ENCODE assay signal across 1 cellular context in genomic region chr10:101161494-101162299, GRCh38.
TF ChIP-seq lines count a peak whose summit lies in the region.

No MANE protein-coding gene starts in this region.

TF ChIP-seq in GM23338, 12 proteins besides CTCF, POLR2A, EP300 and RAD21 (continued from another document):
- TF ChIP-seq, protein P1, sequence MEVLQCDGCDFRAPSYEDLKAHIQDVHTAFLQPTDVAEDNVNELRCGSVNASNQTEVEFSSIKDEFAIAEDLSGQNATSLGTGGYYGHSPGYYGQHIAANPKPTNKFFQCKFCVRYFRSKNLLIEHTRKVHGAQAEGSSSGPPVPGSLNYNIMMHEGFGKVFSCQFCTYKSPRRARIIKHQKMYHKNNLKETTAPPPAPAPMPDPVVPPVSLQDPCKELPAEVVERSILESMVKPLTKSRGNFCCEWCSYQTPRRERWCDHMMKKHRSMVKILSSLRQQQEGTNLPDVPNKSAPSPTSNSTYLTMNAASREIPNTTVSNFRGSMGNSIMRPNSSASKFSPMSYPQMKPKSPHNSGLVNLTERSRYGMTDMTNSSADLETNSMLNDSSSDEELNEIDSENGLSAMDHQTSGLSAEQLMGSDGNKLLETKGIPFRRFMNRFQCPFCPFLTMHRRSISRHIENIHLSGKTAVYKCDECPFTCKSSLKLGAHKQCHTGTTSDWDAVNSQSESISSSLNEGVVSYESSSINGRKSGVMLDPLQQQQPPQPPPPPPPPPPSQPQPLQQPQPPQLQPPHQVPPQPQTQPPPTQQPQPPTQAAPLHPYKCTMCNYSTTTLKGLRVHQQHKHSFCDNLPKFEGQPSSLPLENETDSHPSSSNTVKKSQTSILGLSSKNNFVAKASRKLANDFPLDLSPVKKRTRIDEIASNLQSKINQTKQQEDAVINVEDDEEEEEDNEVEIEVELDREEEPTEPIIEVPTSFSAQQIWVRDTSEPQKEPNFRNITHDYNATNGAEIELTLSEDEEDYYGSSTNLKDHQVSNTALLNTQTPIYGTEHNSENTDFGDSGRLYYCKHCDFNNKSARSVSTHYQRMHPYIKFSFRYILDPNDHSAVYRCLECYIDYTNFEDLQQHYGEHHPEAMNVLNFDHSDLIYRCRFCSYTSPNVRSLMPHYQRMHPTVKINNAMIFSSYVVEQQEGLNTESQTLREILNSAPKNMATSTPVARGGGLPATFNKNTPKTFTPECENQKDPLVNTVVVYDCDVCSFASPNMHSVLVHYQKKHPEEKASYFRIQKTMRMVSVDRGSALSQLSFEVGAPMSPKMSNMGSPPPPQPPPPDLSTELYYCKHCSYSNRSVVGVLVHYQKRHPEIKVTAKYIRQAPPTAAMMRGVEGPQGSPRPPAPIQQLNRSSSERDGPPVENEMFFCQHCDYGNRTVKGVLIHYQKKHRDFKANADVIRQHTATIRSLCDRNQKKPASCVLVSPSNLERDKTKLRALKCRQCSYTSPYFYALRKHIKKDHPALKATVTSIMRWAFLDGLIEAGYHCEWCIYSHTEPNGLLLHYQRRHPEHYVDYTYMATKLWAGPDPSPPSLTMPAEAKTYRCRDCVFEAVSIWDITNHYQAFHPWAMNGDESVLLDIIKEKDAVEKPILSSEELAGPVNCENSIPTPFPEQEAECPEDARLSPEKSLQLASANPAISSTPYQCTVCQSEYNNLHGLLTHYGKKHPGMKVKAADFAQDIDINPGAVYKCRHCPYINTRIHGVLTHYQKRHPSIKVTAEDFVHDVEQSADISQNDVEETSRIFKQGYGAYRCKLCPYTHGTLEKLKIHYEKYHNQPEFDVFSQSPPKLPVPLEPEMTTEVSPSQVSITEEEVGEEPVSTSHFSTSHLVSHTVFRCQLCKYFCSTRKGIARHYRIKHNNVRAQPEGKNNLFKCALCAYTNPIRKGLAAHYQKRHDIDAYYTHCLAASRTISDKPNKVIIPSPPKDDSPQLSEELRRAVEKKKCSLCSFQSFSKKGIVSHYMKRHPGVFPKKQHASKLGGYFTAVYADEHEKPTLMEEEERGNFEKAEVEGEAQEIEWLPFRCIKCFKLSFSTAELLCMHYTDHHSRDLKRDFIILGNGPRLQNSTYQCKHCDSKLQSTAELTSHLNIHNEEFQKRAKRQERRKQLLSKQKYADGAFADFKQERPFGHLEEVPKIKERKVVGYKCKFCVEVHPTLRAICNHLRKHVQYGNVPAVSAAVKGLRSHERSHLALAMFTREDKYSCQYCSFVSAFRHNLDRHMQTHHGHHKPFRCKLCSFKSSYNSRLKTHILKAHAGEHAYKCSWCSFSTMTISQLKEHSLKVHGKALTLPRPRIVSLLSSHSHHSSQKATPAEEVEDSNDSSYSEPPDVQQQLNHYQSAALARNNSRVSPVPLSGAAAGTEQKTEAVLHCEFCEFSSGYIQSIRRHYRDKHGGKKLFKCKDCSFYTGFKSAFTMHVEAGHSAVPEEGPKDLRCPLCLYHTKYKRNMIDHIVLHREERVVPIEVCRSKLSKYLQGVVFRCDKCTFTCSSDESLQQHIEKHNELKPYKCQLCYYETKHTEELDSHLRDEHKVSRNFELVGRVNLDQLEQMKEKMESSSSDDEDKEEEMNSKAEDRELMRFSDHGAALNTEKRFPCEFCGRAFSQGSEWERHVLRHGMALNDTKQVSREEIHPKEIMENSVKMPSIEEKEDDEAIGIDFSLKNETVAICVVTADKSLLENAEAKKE (CRISPR knock-in tag; IDR thresholded peaks at IDR 0.05) = no peak
- no peak for TF ChIP-seq ZNF331 (CRISPR knock-in tag; IDR thresholded peaks at IDR 0.05; ENCODE audit: low read depth)
TF ChIP-seq in GM23338: peak in this region for 0.
